Comparison of ENCODE assay signal across 10 cellular contexts in the genomic region with DNA sequence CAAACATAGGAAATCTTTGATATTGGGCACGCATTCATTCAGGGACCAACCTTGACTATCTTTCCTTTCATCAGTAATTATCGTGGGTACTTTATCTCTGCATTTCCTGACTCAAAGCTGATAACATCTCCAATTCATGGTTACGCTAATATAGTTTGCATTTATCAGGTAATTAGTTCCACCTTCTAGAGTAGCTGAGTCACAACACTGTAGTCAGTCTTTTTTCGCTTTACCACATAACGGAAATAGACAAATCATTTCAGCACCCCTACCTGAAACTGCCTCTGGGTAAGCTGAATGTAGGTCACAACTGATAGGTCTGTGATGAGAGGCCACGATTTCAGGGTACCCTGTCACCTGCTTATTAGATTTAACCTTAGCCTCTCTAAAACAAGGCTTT. TPM values are rescaled to one million over a fixed set of nuclear protein-coding genes. Genes with fewer than 3 reads are reported as not detected.
DNase-seq lines count a peak whose midpoint lies in the region; ATAC-seq lines count a peak whose summit lies in the region.
"Had no signal": no experiment of that assay in that cellular context is flagged by ENCODE, and none has a peak within 500 bp of the region (broad histone marks: within the 10 kb centered on the region; RNA-seq: fewer than 3 reads in every experiment).

No MANE protein-coding gene starts in this region.

- H3K9me3 Mint-ChIP-seq in T-helper 2 cell treated with Interferon-gamma antibody and Interleukin-4, amounts not matched to agents 5 μg/mL and 100 μg/mL, for 36 hours = peaks cover 5% of the 10 kb centered on the region
- H3K9me3 Mint-ChIP-seq: nephron had no signal

- peak overlapping the region; percentile 32 for H3K4me3 Mint-ChIP-seq in T-helper 2 cell treated with Interferon-gamma antibody and Interleukin-4, amounts not matched to agents 5 μg/mL and 100 μg/mL, for 36 hours
- H3K4me3 Mint-ChIP-seq: nephron had no signal

- H3K27ac Mint-ChIP-seq in T-helper 2 cell treated with Interferon-gamma antibody and Interleukin-4, amounts not matched to agents 5 μg/mL and 100 μg/mL, for 36 hours = peak overlapping the region; percentile 11

- peak; percentile 64 for DNase-seq in T-helper 2 cell treated with Interferon-gamma antibody and Interleukin-4, amounts not matched to agents 5 μg/mL and 100 μg/mL, for 36 hours (ENCODE audit: low spot score)
- peak; percentile 26 to 51 for DNase-seq in stimulated activated CD4-positive, alpha-beta T cell treated with anti-CD3 and anti-CD28 coated beads, Interleukin-2, amount 100 ng/mL, for 24 hours
- DNase-seq in RPMI8226 (no peak), mesenteric fat pad (ENCODE audit: low spot score) (no peak), NCI-H1048 (lab: John Stamatoyannopoulos, UW) (no peak), AML-193 (lab: John Stamatoyannopoulos, UW) (no peak)

- H3K4me1 Mint-ChIP-seq in T-helper 2 cell treated with Interferon-gamma antibody and Interleukin-4, amounts not matched to agents 5 μg/mL and 100 μg/mL, for 36 hours (ENCODE audit: low read depth) = peaks cover 26% of the 10 kb centered on the region

- H3K36me3 Mint-ChIP-seq in T-helper 2 cell treated with Interferon-gamma antibody and Interleukin-4, amounts not matched to agents 5 μg/mL and 100 μg/mL, for 36 hours (ENCODE audit: low read depth) = peaks cover 14% of the 10 kb centered on the region

- peak; percentile 98 for ATAC-seq in GM19324 (IDR thresholded peaks at IDR 0.05; ENCODE audit: low FRiP score, unreplicated experiment)
- peak; percentile 100 for ATAC-seq in HG02885 (IDR thresholded peaks at IDR 0.05; ENCODE audit: poor library complexity, unreplicated experiment)

- H3K27me3 Mint-ChIP-seq in T-helper 2 cell treated with Interferon-gamma antibody and Interleukin-4, amounts not matched to agents 5 μg/mL and 100 μg/mL, for 36 hours (ENCODE audit: low read depth) = peaks cover 37% of the 10 kb centered on the region

RNA-seq across cellular contexts. Expression of a gene that starts 36.7 kb away (rescaled TPM):
- not detected for total RNA-seq in mesenteric fat pad
- total RNA-seq: epithelial cell of proximal tubule had no signal

RNA-seq across cellular contexts. Expression of a gene that starts 42.0 kb away (rescaled TPM):
- total RNA-seq in mesenteric fat pad = 14.9 TPM

Comparison
In these comparisons a context has a peak if more than half of its experiments do, and no peak if none do; other contexts are left out.
1. DNase-seq: peak in T-helper 2 cell treated with Interferon-gamma antibody and Interleukin-4, amounts not matched to agents 5 μg/mL and 100 μg/mL, for 36 hours (single experiment) and stimulated activated CD4-positive, alpha-beta T cell treated with anti-CD3 and anti-CD28 coated beads, Interleukin-2, amount 100 ng/mL, for 24 hours (2 of 2); none in RPMI8226 (single experiment), mesenteric fat pad (single experiment), NCI-H1048 (single experiment) and AML-193 (0 of 2).